ENCODE assay signal across 8 cellular contexts in genomic region chr22:22061085-22062077, GRCh38.
DNase-seq lines count a peak whose midpoint lies in the region; ATAC-seq, FAIRE-seq and TF ChIP-seq lines count a peak whose summit lies in the region.

No MANE protein-coding gene starts in this region.

- no peak overlapping the region for H3K4me3 ChIP-seq in parathyroid adenoma (ENCODE audit: low read depth, low read length)

- H2AFZ ChIP-seq in parathyroid adenoma, result peak overlapping the region; percentile 59

- H3K4me1 ChIP-seq in parathyroid adenoma, result no peaks in the 10 kb centered on the region

- H3K79me2 ChIP-seq in parathyroid adenoma, result no peaks in the 10 kb centered on the region

- FAIRE-seq in endometrium (lab: Jason Lieb, UNC), result peak; percentile 58

- H3K9me3 ChIP-seq in parathyroid adenoma (ENCODE audit: control insufficient read depth, low read length), result no peaks in the 10 kb centered on the region

- ATAC-seq in GM19463 (IDR thresholded peaks at IDR 0.05; ENCODE audit: unreplicated experiment) (no peak), HG02840 (IDR thresholded peaks at IDR 0.05; ENCODE audit: low FRiP score, unreplicated experiment) (no peak)

- no peaks in the 10 kb centered on the region for H3K27me3 ChIP-seq in parathyroid adenoma (ENCODE audit: control insufficient read depth, insufficient read depth, low read length)

- no peak overlapping the region for H3K9ac ChIP-seq in parathyroid adenoma

- TF ChIP-seq CTCF in parathyroid adenoma (IDR thresholded peaks at IDR 0.05), result no peak

- no peak overlapping the region for H3K4me2 ChIP-seq in parathyroid adenoma (ENCODE audit: low read length)

- peak; percentile 46 for DNase-seq in EH (ENCODE audit: low read depth)
- DNase-seq in NCI-H2171 (lab: John Stamatoyannopoulos, UW), result peak; percentile 72
- DNase-seq in SK-N-DZ (ENCODE audit: low spot score), result no peak
- DNase-seq in effector CD4-positive, alpha-beta T cell, result no peak

- peak overlapping the region; percentile 24 for H3K27ac ChIP-seq in parathyroid adenoma

- no peaks in the 10 kb centered on the region for H3K36me3 ChIP-seq in parathyroid adenoma (ENCODE audit: control insufficient read depth, insufficient read depth, low read length)

Comparison
In these comparisons a context has a peak if more than half of its experiments do, and no peak if none do; other contexts are left out.
1. DNase-seq: peak in EH (single experiment) and NCI-H2171 (single experiment); none in SK-N-DZ (single experiment) and effector CD4-positive, alpha-beta T cell (single experiment).